8 cellular contexts compared by ENCODE assay signal in genomic region chr6:152124432-152125074, GRCh38.
DNase-seq lines count a peak whose midpoint lies in the region; ATAC-seq and TF ChIP-seq lines count a peak whose summit lies in the region.

No MANE protein-coding gene starts in this region.

- H3K27me3 Mint-ChIP-seq in activated naive CD4-positive, alpha-beta T cell treated with anti-CD3 and anti-CD28 coated beads, Interleukin-2, amount 50 U/mL, for 24 hours, result no peaks in the 10 kb centered on the region

- H3K27ac ChIP-seq in mammary epithelial cell (ENCODE audit: insufficient read depth, low read depth, low read length), result no peak overlapping the region
- H3K27ac ChIP-seq in uterus, result peak overlapping the region; percentile 55 to 82

- no peaks in the 10 kb centered on the region for H4K20me1 ChIP-seq in mammary epithelial cell (ENCODE audit: insufficient read depth, low read length)

- peak overlapping the region; percentile 17 for H3K27ac Mint-ChIP-seq in activated naive CD4-positive, alpha-beta T cell treated with anti-CD3 and anti-CD28 coated beads, Interleukin-2, amount 50 U/mL, for 24 hours

- H3K9me3 ChIP-seq in mammary epithelial cell (replicated peaks; ENCODE audit: insufficient read depth, low read length), result no peaks in the 10 kb centered on the region
- H3K9me3 ChIP-seq in uterus, result no peaks in the 10 kb centered on the region

- H3K36me3 Mint-ChIP-seq in activated naive CD4-positive, alpha-beta T cell treated with anti-CD3 and anti-CD28 coated beads, Interleukin-2, amount 50 U/mL, for 24 hours, result peaks cover 25% of the 10 kb centered on the region

- H3K4me1 ChIP-seq in mammary epithelial cell (ENCODE audit: insufficient read depth, low read length) (peaks cover 23% of the 10 kb centered on the region), uterus (peaks cover 0 to 3% of the 10 kb centered on the region in 2 donors)

- no peaks in the 10 kb centered on the region for H3K36me3 ChIP-seq in mammary epithelial cell (ENCODE audit: insufficient read depth, low read length)
- no peaks in the 10 kb centered on the region for H3K36me3 ChIP-seq in uterus

- BruUV-seq in mammary epithelial cell (replicated peaks; lab: Mats Ljungman, UMichigan), result no TSS peak

- no peaks in the 10 kb centered on the region for H3K9me3 Mint-ChIP-seq in activated naive CD4-positive, alpha-beta T cell treated with anti-CD3 and anti-CD28 coated beads, Interleukin-2, amount 50 U/mL, for 24 hours

- peak overlapping the region; percentile 55 for H2AFZ ChIP-seq in mammary epithelial cell (ENCODE audit: low read depth, low read length)

- CTCF ChIA-PET in mammary epithelial cell (lab: Charles Lee; ENCODE audit: low non-redundant PET), result interaction anchor here (0.6 to 1.3 kb wide), 6 partner anchors 62 to 734 kb away, joined by 3 to 12 read pairs (median 6); no protein-coding TSS in a partner anchor

- WGBS in mammary epithelial cell (ENCODE audit: low coverage, missing lambda C conversion rate), result 57% methylated on average over 3 of the region's 3 CpGs

- H3K4me2 ChIP-seq in mammary epithelial cell (ENCODE audit: insufficient read depth, low read depth, low read length), result no peak overlapping the region

- intact Hi-C loops in mammary epithelial cell (cut with micrococcal nuclease) (loop anchor here (1.0 to 10.0 kb wide), 5 partner anchors 140 to 449 kb away; no protein-coding TSS in a partner anchor), uterus (cut with DNase I; ENCODE audit: low total_unique reads) (no loop called here)

- dilution Hi-C loops in mammary epithelial cell (cut with HindIII; ENCODE audit: low sequenced_read_pairs), result no loop called here

- TF ChIP-seq POLR2A in uterus (IDR thresholded peaks at IDR 0.05), result no peak

- ATAC-seq in HG02571 (IDR thresholded peaks at IDR 0.05; ENCODE audit: unreplicated experiment), result peak; percentile 66
- no peak for ATAC-seq in GM21825 (IDR thresholded peaks at IDR 0.05; ENCODE audit: unreplicated experiment)

- no peak overlapping the region for H3K4me3 Mint-ChIP-seq in activated naive CD4-positive, alpha-beta T cell treated with anti-CD3 and anti-CD28 coated beads, Interleukin-2, amount 50 U/mL, for 24 hours

- H3K27me3 ChIP-seq in mammary epithelial cell (ENCODE audit: insufficient read depth, low read length), result no peaks in the 10 kb centered on the region
- no peaks in the 10 kb centered on the region for H3K27me3 ChIP-seq in uterus

- H3K4me3 ChIP-seq in mammary epithelial cell (replicated peaks in 1 of 3; ENCODE audit: insufficient read depth in 1 of 3, low read depth in 2 of 3, low read length in 3 of 3) (no peak overlapping the region), uterus (no peak overlapping the region)

- DNase-seq in activated naive CD4-positive, alpha-beta T cell treated with Interleukin-2 at 50 U/mL for 16 hours, result no peak
- DNase-seq in NCI-H2196 (lab: John Stamatoyannopoulos, UW; ENCODE audit: unreplicated experiment) (peak; percentile 47), mammary epithelial cell (peak; percentile 49), kidney tubule cell (ENCODE audit: low spot score) (peak; percentile 63), uterus (no peak)

- H3K4me1 Mint-ChIP-seq in activated naive CD4-positive, alpha-beta T cell treated with anti-CD3 and anti-CD28 coated beads, Interleukin-2, amount 50 U/mL, for 24 hours, result peaks cover 3% of the 10 kb centered on the region

- TF ChIP-seq CTCF in mammary epithelial cell (conservative IDR thresholded peaks at IDR 0.05 in 1 of 2, IDR thresholded peaks at IDR 0.05 in 1 of 2; ENCODE audit: extremely low read depth in 1 of 2, insufficient read depth in 1 of 2, low read depth in 1 of 2, low read length in 2 of 2) (peak; percentile 85 to 88), uterus (IDR thresholded peaks at IDR 0.05) (peak; percentile 68 to 86 (median 79))

- H3K79me2 ChIP-seq in mammary epithelial cell (ENCODE audit: insufficient read depth, low read length), result no peaks in the 10 kb centered on the region

- in situ Hi-C loops in mammary epithelial cell (cut with MboI; ENCODE audit: low sequenced_read_pairs in 2 of 2), result loop anchor here (10.0 kb wide), 2 partner anchors 360 to 450 kb away; no protein-coding TSS in a partner anchor

- H3K9ac ChIP-seq in mammary epithelial cell (ENCODE audit: insufficient read depth, low read length), result no peak overlapping the region

Comparison
In these comparisons a context has a peak if more than half of its experiments do, and no peak if none do; other contexts are left out.
1. DNase-seq: peak in NCI-H2196 (single experiment), mammary epithelial cell (single experiment) and kidney tubule cell (single experiment); none in activated naive CD4-positive, alpha-beta T cell treated with Interleukin-2 at 50 U/mL for 16 hours (single experiment) and uterus (0 of 2).